In the genomic region with DNA sequence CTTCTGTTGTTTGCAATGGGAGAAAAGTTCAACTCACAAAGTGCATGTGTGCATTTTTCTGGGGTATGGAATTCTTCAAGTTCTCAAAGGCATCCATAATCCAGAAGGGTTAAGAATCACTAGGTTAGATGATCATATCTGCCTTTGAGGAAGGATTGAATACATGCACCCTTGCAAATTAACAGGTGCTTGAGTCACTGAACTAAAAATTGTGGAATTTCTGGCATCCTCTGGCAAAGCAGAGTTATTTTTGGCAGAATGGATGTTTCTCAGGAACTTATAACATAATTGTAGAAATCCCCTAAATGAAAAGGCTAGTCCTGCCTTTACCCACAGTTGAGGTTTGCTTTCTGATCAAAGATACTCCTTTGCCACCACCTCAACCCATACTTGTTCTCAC, we compare ENCODE assay signal across 20 cellular contexts.
A peak's percentile ranks its signal among the peaks of the same experiment; 100 is the strongest.
DNase-seq lines count a peak whose midpoint lies in the region; ATAC-seq, FAIRE-seq and TF ChIP-seq lines count a peak whose summit lies in the region.
"Had no signal": no experiment of that assay in that cellular context is flagged by ENCODE, and none has a peak within 500 bp of the region (broad histone marks: within the 10 kb centered on the region; RNA-seq: fewer than 3 reads in every experiment).

No MANE protein-coding gene starts in this region.

- H3K27ac Mint-ChIP-seq in GM23338 (no peak overlapping the region), astrocyte (ENCODE audit: unreplicated experiment) (no peak overlapping the region)

- no peaks in the 10 kb centered on the region for H3F3A ChIP-seq in GM23338 (replicated peaks; ENCODE audit: low read depth)

- no peaks in the 10 kb centered on the region for H3K9me3 ChIP-seq in astrocyte (ENCODE audit: insufficient read depth, low read depth, low read length)
- H3K9me3 ChIP-seq in ascending aorta = no peaks in the 10 kb centered on the region
- H3K9me3 ChIP-seq: A549, Caco-2 had no signal

- H3K4me3 ChIP-seq in GM23338 (no peak overlapping the region), astrocyte (ENCODE audit: insufficient read depth, low read depth, low read length) (no peak overlapping the region), ascending aorta (no peak overlapping the region)
- H3K4me3 ChIP-seq: A549 had no signal

- H3K4me1 ChIP-seq in GM23338 (ENCODE audit: insufficient read depth) (0 out of 2 replicates have a peak, but pooled peaks cover 3% of the 10 kb centered on the region), astrocyte (ENCODE audit: insufficient read depth, low read length) (peaks cover under 1% of the 10 kb centered on the region), ascending aorta (peaks cover 0 to 17% of the 10 kb centered on the region in 2 donors)
- H3K4me1 ChIP-seq: Caco-2 had no signal

- H3K4me1 Mint-ChIP-seq in GM23338 (peaks cover 17% of the 10 kb centered on the region), astrocyte (ENCODE audit: low read depth, unreplicated experiment) (peaks cover 5% of the 10 kb centered on the region)

- no peak for ATAC-seq in GM23338
- ATAC-seq in GM21619 (IDR thresholded peaks at IDR 0.05; ENCODE audit: unreplicated experiment) = no peak
- ATAC-seq: A549 had no signal

- TF ChIP-seq CTCF in GM23338 (conservative IDR thresholded peaks at IDR 0.05; ENCODE audit: low read depth in 2 of 2) (no peak), astrocyte (IDR thresholded peaks at IDR 0.05; ENCODE audit: insufficient read depth, low read depth, low read length) (no peak), ascending aorta (IDR thresholded peaks at IDR 0.05) (no peak)

- H3K9ac ChIP-seq in astrocyte (ENCODE audit: low read length) = no peak overlapping the region

- FAIRE-seq in astrocyte (lab: Jason Lieb, UNC) = no peak
- no peak for FAIRE-seq in urothelium cell line (lab: Jason Lieb, UNC)
- FAIRE-seq: A549, G401.6 had no signal

- intact Hi-C loops in ascending aorta (cut with DNase I) = no loop called here

- peak; percentile 46 for DNase-seq in A172 (ENCODE audit: low spot score)
- DNase-seq in GM23338 (ENCODE audit: low spot score) = no peak
- peak; percentile 75 for DNase-seq in astrocyte (ENCODE audit: low read depth)
- peak; percentile 3 for DNase-seq in iris pigment epithelial cell (ENCODE audit: low read depth)
- DNase-seq in urothelium cell line (ENCODE audit: low spot score) = no peak
- no peak for DNase-seq in epidermal melanocyte (ENCODE audit: insufficient read length, low spot score)
- DNase-seq in ascending aorta (ENCODE audit: low spot score in 2 of 2) = no peak
- DNase-seq: AML-193, Caco-2, DMS53, H7, KBM-7, NCI-H1092, NCI-H2107, NCI-H446 treated with DMSO at 0.1 percent for 48 hours, NCI-H774 had no signal

- H3K27me3 ChIP-seq in GM23338 (ENCODE audit: insufficient read depth) = no peaks in the 10 kb centered on the region
- H3K27me3 ChIP-seq in astrocyte (ENCODE audit: insufficient read depth, low read length) = peaks cover 3% of the 10 kb centered on the region
- H3K27me3 ChIP-seq in ascending aorta = no peaks in the 10 kb centered on the region

- H3K79me2 ChIP-seq in GM23338 (replicated peaks; ENCODE audit: insufficient read depth) (no peaks in the 10 kb centered on the region), astrocyte (ENCODE audit: insufficient read depth, low read length) (no peaks in the 10 kb centered on the region)

- H3K27me3 Mint-ChIP-seq in GM23338 (ENCODE audit: insufficient read depth, low read depth, poor library complexity) (peaks cover 8% of the 10 kb centered on the region), astrocyte (ENCODE audit: low read depth, unreplicated experiment) (peaks cover 15% of the 10 kb centered on the region)

- H3K36me3 Mint-ChIP-seq in GM23338 (ENCODE audit: low read depth) (no peaks in the 10 kb centered on the region), astrocyte (ENCODE audit: low read depth, unreplicated experiment) (no peaks in the 10 kb centered on the region)

- H3K27ac ChIP-seq in GM23338 (ENCODE audit: low read depth) (no peak overlapping the region), astrocyte (ENCODE audit: low read depth, low read length) (no peak overlapping the region), ascending aorta (no peak overlapping the region)
- H3K27ac ChIP-seq: A549, HL-60 had no signal

- H3K4me2 ChIP-seq in GM23338 (no peak overlapping the region), astrocyte (ENCODE audit: low read length) (peak overlapping the region; percentile 19)
- H3K4me2 ChIP-seq: A549 had no signal

- H3K9me3 Mint-ChIP-seq in GM23338 (no peaks in the 10 kb centered on the region), astrocyte (ENCODE audit: unreplicated experiment) (no peaks in the 10 kb centered on the region)

- H2AFZ ChIP-seq in GM23338 (0 out of 2 replicates have a peak overlapping the region, but pooled peaks have one; percentile 44), astrocyte (ENCODE audit: low read depth, low read length) (no peak overlapping the region)

- H3K4me3 Mint-ChIP-seq in GM23338 (no peak overlapping the region), astrocyte (ENCODE audit: unreplicated experiment) (no peak overlapping the region)

- H4K20me1 ChIP-seq in GM23338 (replicated peaks; ENCODE audit: insufficient read depth) = no peaks in the 10 kb centered on the region
- H4K20me1 ChIP-seq in astrocyte (ENCODE audit: insufficient read depth, low read length) = no peaks in the 10 kb centered on the region

- H3K9me2 ChIP-seq in GM23338 (ENCODE audit: insufficient read depth) = peaks cover 3% of the 10 kb centered on the region; the same call in 1 of the 2 replicates

- H3K36me3 ChIP-seq in GM23338 (ENCODE audit: insufficient read depth) (no peaks in the 10 kb centered on the region), astrocyte (ENCODE audit: insufficient read depth, low read length) (no peaks in the 10 kb centered on the region), ascending aorta (no peaks in the 10 kb centered on the region)

TF ChIP-seq in GM23338, 12 proteins besides CTCF, POLR2A, EP300 and RAD21 (continues in another document):
- TF ChIP-seq STAT1 (IDR thresholded peaks at IDR 0.05; ENCODE audit: unreplicated experiment) (no peak), ZNF462 (CRISPR knock-in tag; IDR thresholded peaks at IDR 0.05) (no peak), CREB1 (CRISPR knock-in tag; IDR thresholded peaks at IDR 0.05; ENCODE audit: low read depth) (no peak)

Comparison
In these comparisons a context has a peak if more than half of its experiments do, and no peak if none do; other contexts are left out.
1. DNase-seq: peak in A172 (single experiment), astrocyte (single experiment) and iris pigment epithelial cell (single experiment); none in GM23338 (single experiment), urothelium cell line (single experiment), epidermal melanocyte (single experiment) and ascending aorta (0 of 2).